Comparison of ENCODE assay signal across 18 cellular contexts in the genomic region with DNA sequence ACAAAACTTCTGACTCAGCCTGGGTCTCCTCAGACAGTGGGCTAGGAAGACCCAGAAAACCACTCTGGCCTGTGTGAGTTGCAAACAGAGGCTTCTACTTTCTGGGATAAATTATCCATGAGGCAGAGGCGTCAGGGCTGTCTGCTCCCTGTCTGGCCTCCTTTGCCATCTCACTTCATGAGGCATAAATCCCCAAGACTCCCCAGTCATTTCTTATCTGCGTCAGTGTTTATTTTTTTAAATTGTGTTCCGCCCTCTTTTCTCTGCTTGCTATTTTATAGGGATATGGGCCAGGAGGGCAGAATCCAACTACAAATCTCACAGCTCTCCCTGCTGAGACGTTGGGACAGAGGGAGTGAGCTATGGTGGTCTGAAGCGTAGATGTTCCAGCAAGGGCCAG.
"Had no signal": no experiment of that assay in that cellular context is flagged by ENCODE, and none has a peak within 500 bp of the region (broad histone marks: within the 10 kb centered on the region; RNA-seq: fewer than 3 reads in every experiment).

No MANE protein-coding gene starts in this region.

- H3K4me3 ChIP-seq: gastroesophageal sphincter, heart left ventricle, neural progenitor cell, stomach, testis had no signal

- H3K27me3 ChIP-seq: gastroesophageal sphincter, neural progenitor cell, stomach, testis had no signal

- H3K27ac Mint-ChIP-seq: activated naive CD4-positive, alpha-beta T cell treated with anti-CD3 and anti-CD28 coated beads, Interleukin-2, amount 50 U/mL, for 24 hours; activated T-cell treated with anti-CD3 and anti-CD28 coated beads, Interleukin-2, amount 50 U/mL, for 72 hours; immature natural killer cell; neural progenitor cell; progenitor cell of endocrine pancreas; stimulated activated effector memory CD8-positive, alpha-beta T cell treated with anti-CD3 and anti-CD28 coated beads, Interleukin-12 subunit alpha, Interleukin-12 subunit beta, amount 100 ng/mL, for 72 hours; T-helper 1 cell treated with Interleukin-12 subunit alpha and Interleukin-12 subunit beta and Interleukin-4 antibody, amounts not matched to agents 30 μg/mL and 1 μg/mL, for 36 hours had no signal

- H3K4me1 Mint-ChIP-seq: activated naive CD4-positive, alpha-beta T cell treated with anti-CD3 and anti-CD28 coated beads, Interleukin-2, amount 50 U/mL, for 24 hours; immature natural killer cell; stimulated activated effector memory CD8-positive, alpha-beta T cell treated with anti-CD3 and anti-CD28 coated beads, Interleukin-12 subunit alpha, Interleukin-12 subunit beta, amount 100 ng/mL, for 72 hours had no signal

- ATAC-seq: activated CD4-positive, CD25-positive, alpha-beta regulatory T cell treated with anti-CD3 and anti-CD28 coated beads, Interleukin-2, amount 50 U/mL, for 24 hours; activated T-cell treated with anti-CD3 and anti-CD28 coated beads, Interleukin-2, amount 50 U/mL, for 72 hours; gastroesophageal sphincter; left lobe of liver; stimulated activated effector memory CD8-positive, alpha-beta T cell treated with anti-CD3 and anti-CD28 coated beads, Interleukin-12 subunit alpha, Interleukin-12 subunit beta, amount 100 ng/mL, for 72 hours had no signal

- H3K27ac ChIP-seq: gastroesophageal sphincter, heart left ventricle, neural progenitor cell, stomach, testis had no signal

- H3K36me3 ChIP-seq: gastroesophageal sphincter, heart left ventricle, neural progenitor cell, stomach had no signal

- H3K9me3 Mint-ChIP-seq: activated naive CD4-positive, alpha-beta T cell treated with anti-CD3 and anti-CD28 coated beads, Interleukin-2, amount 50 U/mL, for 24 hours; activated T-cell treated with anti-CD3 and anti-CD28 coated beads, Interleukin-2, amount 50 U/mL, for 72 hours; immature natural killer cell; neural progenitor cell; stimulated activated effector memory CD8-positive, alpha-beta T cell treated with anti-CD3 and anti-CD28 coated beads, Interleukin-12 subunit alpha, Interleukin-12 subunit beta, amount 100 ng/mL, for 72 hours; T-helper 1 cell treated with Interleukin-12 subunit alpha and Interleukin-12 subunit beta and Interleukin-4 antibody, amounts not matched to agents 30 μg/mL and 1 μg/mL, for 36 hours had no signal

- H3K36me3 Mint-ChIP-seq: activated naive CD4-positive, alpha-beta T cell treated with anti-CD3 and anti-CD28 coated beads, Interleukin-2, amount 50 U/mL, for 24 hours; immature natural killer cell; neural progenitor cell; stimulated activated effector memory CD8-positive, alpha-beta T cell treated with anti-CD3 and anti-CD28 coated beads, Interleukin-12 subunit alpha, Interleukin-12 subunit beta, amount 100 ng/mL, for 72 hours had no signal

- DNase-seq: activated CD4-positive, alpha-beta T cell treated with anti-CD3 and anti-CD28 coated beads, Interleukin-2, amount 50 U/mL, for 1 hour; activated CD8-positive, alpha-beta memory T cell treated with anti-CD3 and anti-CD28 coated beads for 24 hours; activated CD8-positive, alpha-beta memory T cell treated with anti-CD3 and anti-CD28 coated beads, Interleukin-2, amount 50 U/mL, for 48 hours; activated effector memory CD4-positive, alpha-beta T cell treated with anti-CD3 and anti-CD28 coated beads, Interleukin-2, amount 50 U/mL, for 16 hours; activated T-cell treated with anti-CD3 and anti-CD28 coated beads, Interleukin-2, amount 50 U/mL, for 72 hours; heart left ventricle; immature natural killer cell; stimulated activated CD4-positive, alpha-beta T cell treated with anti-CD3 and anti-CD28 coated beads, Interleukin-4, amount 100 ng/mL, for 1 hour; stomach; testis had no signal

- H3K4me1 ChIP-seq: gastroesophageal sphincter, heart left ventricle, neural progenitor cell, stomach, testis had no signal

- H3K9me3 ChIP-seq: heart left ventricle, stomach, testis had no signal

- H3K4me3 Mint-ChIP-seq: activated naive CD4-positive, alpha-beta T cell treated with anti-CD3 and anti-CD28 coated beads, Interleukin-2, amount 50 U/mL, for 24 hours; activated T-cell treated with anti-CD3 and anti-CD28 coated beads, Interleukin-2, amount 50 U/mL, for 72 hours; immature natural killer cell; neural progenitor cell; stimulated activated effector memory CD8-positive, alpha-beta T cell treated with anti-CD3 and anti-CD28 coated beads, Interleukin-12 subunit alpha, Interleukin-12 subunit beta, amount 100 ng/mL, for 72 hours; T-helper 1 cell treated with Interleukin-12 subunit alpha and Interleukin-12 subunit beta and Interleukin-4 antibody, amounts not matched to agents 30 μg/mL and 1 μg/mL, for 36 hours had no signal
